In genomic region chrX:11540532-11541377, GRCh38 we compare ENCODE assay signal across 10 cellular contexts.
DNase-seq lines count a peak whose midpoint lies in the region; ATAC-seq lines count a peak whose summit lies in the region.
"Had no signal": no experiment of that assay in that cellular context is flagged by ENCODE, and none has a peak within 500 bp of the region (broad histone marks: within the 10 kb centered on the region; RNA-seq: fewer than 3 reads in every experiment).

No MANE protein-coding gene starts in this region.

- H3K27me3 Mint-ChIP-seq in naive thymus-derived CD8-positive, alpha-beta T cell, result peaks cover 0 to 2% (median 0%) of the 10 kb centered on the region in 5 donors

- no peaks in the 10 kb centered on the region for H3K9me3 Mint-ChIP-seq in naive thymus-derived CD8-positive, alpha-beta T cell
- H3K9me3 Mint-ChIP-seq: brain had no signal

- ATAC-seq in GM19023 (IDR thresholded peaks at IDR 0.05; ENCODE audit: unreplicated experiment) (peak; percentile 91), HG02852 (IDR thresholded peaks at IDR 0.05; ENCODE audit: unreplicated experiment) (peak; percentile 77)
- ATAC-seq in naive thymus-derived CD8-positive, alpha-beta T cell, result no peak

- H3K36me3 Mint-ChIP-seq in naive thymus-derived CD8-positive, alpha-beta T cell, result no peaks in the 10 kb centered on the region
- H3K36me3 Mint-ChIP-seq: brain had no signal

- no peaks in the 10 kb centered on the region for H3K4me1 Mint-ChIP-seq in naive thymus-derived CD8-positive, alpha-beta T cell

- POLR2A ChIA-PET in naive thymus-derived CD8-positive, alpha-beta T cell (lab: Charles Lee), result no interaction called here

- no peak overlapping the region for H3K4me3 Mint-ChIP-seq in naive thymus-derived CD8-positive, alpha-beta T cell
- H3K4me3 Mint-ChIP-seq: brain had no signal

- H3K27ac Mint-ChIP-seq in naive thymus-derived CD8-positive, alpha-beta T cell, result no peak overlapping the region

- DNase-seq in OCI-M1 (lab: John Stamatoyannopoulos, UW), result peak; percentile 47
- peak; percentile 36 for DNase-seq in renal cortical epithelial cell (ENCODE audit: low read depth)
- no peak for DNase-seq in medulla oblongata (ENCODE audit: extremely low spot score)
- DNase-seq in NCI-H526 treated with DMSO at 0.1 percent for 48 hours (lab: John Stamatoyannopoulos, UW), result no peak
- DNase-seq in naive thymus-derived CD8-positive, alpha-beta T cell, result no peak
- DNase-seq in islet precursor cell, result no peak
- DNase-seq: NCI-H1694 treated with DMSO at 0.1 percent for 48 hours had no signal

Comparison
In these comparisons a context has a peak if more than half of its experiments do, and no peak if none do; other contexts are left out.
1. ATAC-seq: peak in GM19023 (single experiment) and HG02852 (single experiment); none in naive thymus-derived CD8-positive, alpha-beta T cell (0 of 2).
2. DNase-seq: peak in OCI-M1 (single experiment) and renal cortical epithelial cell (single experiment); none in medulla oblongata (single experiment), NCI-H526 treated with DMSO at 0.1 percent for 48 hours (single experiment), naive thymus-derived CD8-positive, alpha-beta T cell (0 of 10) and islet precursor cell (single experiment).